In the genomic region with DNA sequence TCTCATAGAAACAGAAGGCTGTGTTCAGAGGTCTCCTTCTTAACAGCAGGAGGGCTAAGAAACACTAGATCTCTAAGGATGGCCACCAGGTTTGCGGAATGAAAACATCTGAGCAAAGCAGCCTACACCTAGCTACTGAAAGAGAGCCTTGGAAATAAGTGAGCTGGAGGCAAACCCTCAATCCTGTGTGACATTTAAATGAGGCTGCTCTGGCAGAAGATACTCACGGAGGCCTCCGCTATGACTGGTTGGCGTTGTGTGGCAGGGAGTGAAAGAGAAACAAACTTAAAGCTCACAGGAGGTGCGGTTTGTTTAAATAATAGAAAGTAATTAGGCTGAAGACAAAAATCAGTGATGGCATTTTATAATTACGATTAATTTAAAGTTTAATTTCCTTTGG, we compare ENCODE assay signal across 26 cellular contexts.
"Had no signal": no experiment of that assay in that cellular context is flagged by ENCODE, and none has a peak within 500 bp of the region (broad histone marks: within the 10 kb centered on the region; RNA-seq: fewer than 3 reads in every experiment).

No MANE protein-coding gene starts in this region.

- H3K36me3 ChIP-seq: esophagus squamous epithelium, heart right ventricle, left ventricle myocardium inferior, right lobe of liver, transverse colon had no signal

- H3K4me1 Mint-ChIP-seq: activated CD4-positive, alpha-beta T cell treated with anti-CD3 and anti-CD28 coated beads for 36 hours; activated CD8-positive, alpha-beta memory T cell treated with anti-CD3 and anti-CD28 coated beads, Interleukin-2, amount 10 ng/mL, durations not matched to agents 7 days and 5 days; activated naive CD4-positive, alpha-beta T cell treated with anti-CD3 and anti-CD28 coated beads, Interleukin-2, amount 50 U/mL, for 24 hours; activated naive CD8-positive, alpha-beta T cell treated with anti-CD3 and anti-CD28 coated beads, Interleukin-2, amount 50 U/mL, for 24 hours; naive B cell had no signal

- H3K9ac ChIP-seq: parathyroid adenoma had no signal

- H3K27ac Mint-ChIP-seq: activated CD4-positive, alpha-beta T cell treated with anti-CD3 and anti-CD28 coated beads for 36 hours; activated CD8-positive, alpha-beta memory T cell treated with anti-CD3 and anti-CD28 coated beads, Interleukin-2, amount 10 ng/mL, durations not matched to agents 7 days and 5 days; activated CD8-positive, alpha-beta T cell treated with anti-CD3 and anti-CD28 coated beads, Interleukin-2, amount 10 ng/mL, durations not matched to agents 7 days and 5 days; activated naive CD4-positive, alpha-beta T cell treated with anti-CD3 and anti-CD28 coated beads, Interleukin-2, amount 50 U/mL, for 24 hours; activated naive CD8-positive, alpha-beta T cell treated with anti-CD3 and anti-CD28 coated beads, Interleukin-2, amount 50 U/mL, for 24 hours; activated T-helper 2 cell treated with anti-CD3 and anti-CD28 coated beads, Interferon-gamma antibody, Interleukin-2, Interleukin-4, amounts not matched to agents 10 μg/mL and 5 μg/mL and 100 μg/mL, durations not matched to agents 14 hours and 24 hours and 36 hours; T-helper 2 cell treated with Interferon-gamma antibody and Interleukin-4, amounts not matched to agents 5 μg/mL and 100 μg/mL, for 36 hours had no signal

- H3K9me3 Mint-ChIP-seq: activated naive CD4-positive, alpha-beta T cell treated with anti-CD3 and anti-CD28 coated beads, Interleukin-2, amount 50 U/mL, for 24 hours; activated naive CD8-positive, alpha-beta T cell treated with anti-CD3 and anti-CD28 coated beads, Interleukin-2, amount 50 U/mL, for 24 hours; activated T-helper 2 cell treated with anti-CD3 and anti-CD28 coated beads, Interferon-gamma antibody, Interleukin-2, Interleukin-4, amounts not matched to agents 10 μg/mL and 5 μg/mL and 100 μg/mL, durations not matched to agents 14 hours and 24 hours and 36 hours; T-helper 2 cell treated with Interferon-gamma antibody and Interleukin-4, amounts not matched to agents 5 μg/mL and 100 μg/mL, for 36 hours had no signal

- H3K4me3 Mint-ChIP-seq: activated CD4-positive, alpha-beta T cell treated with anti-CD3 and anti-CD28 coated beads for 36 hours; activated CD8-positive, alpha-beta memory T cell treated with anti-CD3 and anti-CD28 coated beads, Interleukin-2, amount 10 ng/mL, durations not matched to agents 7 days and 5 days; activated CD8-positive, alpha-beta T cell treated with anti-CD3 and anti-CD28 coated beads, Interleukin-2, amount 10 ng/mL, durations not matched to agents 7 days and 5 days; activated naive CD4-positive, alpha-beta T cell treated with anti-CD3 and anti-CD28 coated beads, Interleukin-2, amount 50 U/mL, for 24 hours; activated naive CD8-positive, alpha-beta T cell treated with anti-CD3 and anti-CD28 coated beads, Interleukin-2, amount 50 U/mL, for 24 hours; naive B cell; T-helper 2 cell treated with Interferon-gamma antibody and Interleukin-4, amounts not matched to agents 5 μg/mL and 100 μg/mL, for 36 hours had no signal

- H3K27ac ChIP-seq: epithelial cell of prostate, esophagus squamous epithelium, heart right ventricle, left ventricle myocardium inferior, parathyroid adenoma, right lobe of liver, testis, transverse colon had no signal

- H3K79me2 ChIP-seq: parathyroid adenoma had no signal

- H3K4me3 ChIP-seq: esophagus squamous epithelium, heart right ventricle, left ventricle myocardium inferior, lung, right lobe of liver, testis, transverse colon had no signal

- H3K36me3 Mint-ChIP-seq: activated CD8-positive, alpha-beta memory T cell treated with anti-CD3 and anti-CD28 coated beads, Interleukin-2, amount 10 ng/mL, durations not matched to agents 7 days and 5 days; activated naive CD4-positive, alpha-beta T cell treated with anti-CD3 and anti-CD28 coated beads, Interleukin-2, amount 50 U/mL, for 24 hours; naive B cell had no signal

- H3K4me1 ChIP-seq: esophagus squamous epithelium, heart right ventricle, left ventricle myocardium inferior, right lobe of liver, testis, transverse colon had no signal

- ATAC-seq: activated CD4-positive, alpha-beta T cell treated with anti-CD3 and anti-CD28 coated beads for 36 hours; activated CD8-positive, alpha-beta memory T cell treated with anti-CD3 and anti-CD28 coated beads, Interleukin-2, amount 10 ng/mL, durations not matched to agents 7 days and 5 days; activated CD8-positive, alpha-beta T cell treated with anti-CD3 and anti-CD28 coated beads, Interleukin-2, amount 10 ng/mL, durations not matched to agents 7 days and 5 days; activated naive CD8-positive, alpha-beta T cell treated with anti-CD3 and anti-CD28 coated beads, Interleukin-2, amount 50 U/mL, for 24 hours; heart right ventricle; right lobe of liver; stimulated activated naive CD8-positive, alpha-beta T cell treated with anti-CD3 and anti-CD28 coated beads, Interleukin-15, Interleukin-2, amounts not matched to agents 100 U/mL and 50 U/mL, for 24 hours had no signal

- H3K27me3 ChIP-seq: esophagus squamous epithelium, right lobe of liver, testis, transverse colon had no signal

- DNase-seq: activated CD4-positive, alpha-beta T cell treated with anti-CD3 and anti-CD28 coated beads for 36 hours; activated CD4-positive, CD25-positive, alpha-beta regulatory T cell; activated CD8-positive, alpha-beta memory T cell treated with anti-CD3 and anti-CD28 coated beads, Interleukin-2, amount 10 ng/mL, durations not matched to agents 7 days and 5 days; activated CD8-positive, alpha-beta T cell treated with anti-CD3 and anti-CD28 coated beads, Interleukin-2, amount 10 ng/mL, durations not matched to agents 7 days and 5 days; activated naive CD8-positive, alpha-beta T cell treated with anti-CD3 and anti-CD28 coated beads, Interleukin-2, amount 50 U/mL, for 24 hours; activated T-cell treated with anti-CD3 and anti-CD28 coated beads, Interleukin-2, amount 50 U/mL, for 48 hours; amygdala; central memory CD4-positive, alpha-beta T cell; esophagus squamous epithelium; foreskin melanocyte; heart right ventricle; left ventricle myocardium inferior; naive B cell; nucleus accumbens; right lobe of liver; stimulated activated CD4-positive, alpha-beta T cell treated with anti-CD3 and anti-CD28 coated beads, Interleukin-4, amount 100 ng/mL, for 1 hour; stimulated activated naive CD8-positive, alpha-beta T cell treated with anti-CD3 and anti-CD28 coated beads, Interleukin-15, Interleukin-2, amounts not matched to agents 100 U/mL and 50 U/mL, for 24 hours; T-helper 1 cell; testis; transverse colon had no signal

- H3K27me3 Mint-ChIP-seq: activated CD8-positive, alpha-beta memory T cell treated with anti-CD3 and anti-CD28 coated beads, Interleukin-2, amount 10 ng/mL, durations not matched to agents 7 days and 5 days; activated naive CD4-positive, alpha-beta T cell treated with anti-CD3 and anti-CD28 coated beads, Interleukin-2, amount 50 U/mL, for 24 hours; activated naive CD8-positive, alpha-beta T cell treated with anti-CD3 and anti-CD28 coated beads, Interleukin-2, amount 50 U/mL, for 24 hours; naive B cell had no signal
